Comparison of ENCODE assay signal across 1 cellular context in genomic region chr6:31192431-31193105, GRCh38.
TF ChIP-seq lines count a peak whose summit lies in the region.

No MANE protein-coding gene starts in this region.

TF ChIP-seq in HEK293, 187 proteins besides CTCF, POLR2A, EP300 and RAD21 (continued from another document):
- 0 out of 2 replicates have a peak, but pooled peaks have one; percentile 26 for TF ChIP-seq ZNF391 (tag by site-specific recombination; IDR thresholded peaks at IDR 0.05; ENCODE audit: borderline replicate concordance, low read depth)
- peak; percentile 83 for TF ChIP-seq ZNF18 (tag by site-specific recombination; IDR thresholded peaks at IDR 0.05)
- TF ChIP-seq ZXDB (tag by site-specific recombination; IDR thresholded peaks at IDR 0.05) = peak; percentile 21; the same call in 1 of the 2 replicates
- TF ChIP-seq, protein P1, sequence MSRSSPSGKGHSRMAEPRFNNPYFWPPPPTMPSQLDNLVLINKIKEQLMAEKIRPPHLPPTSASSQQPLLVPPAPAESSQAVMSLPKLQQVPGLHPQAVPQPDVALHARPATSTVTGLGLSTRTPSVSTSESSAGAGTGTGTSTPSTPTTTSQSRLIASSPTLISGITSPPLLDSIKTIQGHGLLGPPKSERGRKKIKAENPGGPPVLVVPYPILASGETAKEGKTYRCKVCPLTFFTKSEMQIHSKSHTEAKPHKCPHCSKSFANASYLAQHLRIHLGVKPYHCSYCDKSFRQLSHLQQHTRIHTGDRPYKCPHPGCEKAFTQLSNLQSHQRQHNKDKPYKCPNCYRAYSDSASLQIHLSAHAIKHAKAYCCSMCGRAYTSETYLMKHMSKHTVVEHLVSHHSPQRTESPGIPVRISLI (tag by site-specific recombination; IDR thresholded peaks at IDR 0.05) = peak; percentile 57
- 0 out of 2 replicates have a peak, but pooled peaks have one; percentile 25 for TF ChIP-seq ZNF785 (tag by site-specific recombination; IDR thresholded peaks at IDR 0.05)
- TF ChIP-seq ZNF654 (tag by site-specific recombination; IDR thresholded peaks at IDR 0.05; ENCODE audit: low read depth) = peak; percentile 98
- TF ChIP-seq ZNF2 (tag by site-specific recombination; IDR thresholded peaks at IDR 0.05) = peak; percentile 65; the same call in 1 of the 2 replicates
- TF ChIP-seq KLF7 (tag by site-specific recombination; IDR thresholded peaks at IDR 0.05; ENCODE audit: borderline replicate concordance) = peak; percentile 60; the same call in 1 of the 2 replicates
- TF ChIP-seq SP7 (tag by site-specific recombination; IDR thresholded peaks at IDR 0.05) = peak; percentile 52
- TF ChIP-seq ZNF324 (tag by site-specific recombination; IDR thresholded peaks at IDR 0.05) = peak; percentile 34; the same call in 1 of the 2 replicates
- TF ChIP-seq SCRT2 (tag by site-specific recombination; IDR thresholded peaks at IDR 0.05) = peak; percentile 92
- 0 out of 2 replicates have a peak, but pooled peaks have one; percentile 36 for TF ChIP-seq KLF8 (tag by site-specific recombination; IDR thresholded peaks at IDR 0.05)
- TF ChIP-seq ZNF394 (tag by site-specific recombination; IDR thresholded peaks at IDR 0.05; ENCODE audit: borderline replicate concordance) = peak; percentile 66; the same call in 1 of the 2 replicates
- TF ChIP-seq ZNF843 (tag by site-specific recombination; IDR thresholded peaks at IDR 0.05) = 0 out of 2 replicates have a peak, but pooled peaks have one; percentile 34
- TF ChIP-seq ZEB2 (tag by site-specific recombination; IDR thresholded peaks at IDR 0.05) = peak; percentile 58
- peak; percentile 73; the same call in 1 of the 2 replicates for TF ChIP-seq ZBTB17 (tag by site-specific recombination; IDR thresholded peaks at IDR 0.05)
- TF ChIP-seq ZBTB44 (tag by site-specific recombination; IDR thresholded peaks at IDR 0.05) = peak; percentile 31; the same call in 1 of the 2 replicates
- TF ChIP-seq, protein P2, sequence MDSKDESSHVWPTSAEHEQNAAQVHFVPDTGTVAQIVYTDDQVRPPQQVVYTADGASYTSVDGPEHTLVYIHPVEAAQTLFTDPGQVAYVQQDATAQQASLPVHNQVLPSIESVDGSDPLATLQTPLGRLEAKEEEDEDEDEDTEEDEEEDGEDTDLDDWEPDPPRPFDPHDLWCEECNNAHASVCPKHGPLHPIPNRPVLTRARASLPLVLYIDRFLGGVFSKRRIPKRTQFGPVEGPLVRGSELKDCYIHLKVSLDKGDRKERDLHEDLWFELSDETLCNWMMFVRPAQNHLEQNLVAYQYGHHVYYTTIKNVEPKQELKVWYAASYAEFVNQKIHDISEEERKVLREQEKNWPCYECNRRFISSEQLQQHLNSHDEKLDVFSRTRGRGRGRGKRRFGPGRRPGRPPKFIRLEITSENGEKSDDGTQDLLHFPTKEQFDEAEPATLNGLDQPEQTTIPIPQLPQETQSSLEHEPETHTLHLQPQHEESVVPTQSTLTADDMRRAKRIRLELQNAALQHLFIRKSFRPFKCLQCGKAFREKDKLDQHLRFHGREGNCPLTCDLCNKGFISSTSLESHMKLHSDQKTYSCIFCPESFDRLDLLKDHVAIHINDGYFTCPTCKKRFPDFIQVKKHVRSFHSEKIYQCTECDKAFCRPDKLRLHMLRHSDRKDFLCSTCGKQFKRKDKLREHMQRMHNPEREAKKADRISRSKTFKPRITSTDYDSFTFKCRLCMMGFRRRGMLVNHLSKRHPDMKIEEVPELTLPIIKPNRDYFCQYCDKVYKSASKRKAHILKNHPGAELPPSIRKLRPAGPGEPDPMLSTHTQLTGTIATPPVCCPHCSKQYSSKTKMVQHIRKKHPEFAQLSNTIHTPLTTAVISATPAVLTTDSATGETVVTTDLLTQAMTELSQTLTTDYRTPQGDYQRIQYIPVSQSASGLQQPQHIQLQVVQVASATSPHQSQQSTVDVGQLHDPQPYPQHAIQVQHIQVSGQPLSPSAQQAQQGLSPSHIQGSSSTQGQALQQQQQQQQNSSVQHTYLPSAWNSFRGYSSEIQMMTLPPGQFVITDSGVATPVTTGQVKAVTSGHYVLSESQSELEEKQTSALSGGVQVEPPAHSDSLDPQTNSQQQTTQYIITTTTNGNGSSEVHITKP (tag by site-specific recombination; IDR thresholded peaks at IDR 0.05) = peak; percentile 34; the same call in 1 of the 2 replicates
- 0 out of 2 replicates have a peak, but pooled peaks have one; percentile 47 for TF ChIP-seq ZNF610 (tag by site-specific recombination; IDR thresholded peaks at IDR 0.05; ENCODE audit: borderline replicate concordance)
- 0 out of 2 replicates have a peak, but pooled peaks have one; percentile 28 for TF ChIP-seq ZSCAN23 (tag by site-specific recombination; IDR thresholded peaks at IDR 0.05)
- peak; percentile 54 for TF ChIP-seq KLF1 (tag by site-specific recombination; IDR thresholded peaks at IDR 0.05)
- peak; percentile 23; the same call in 1 of the 2 replicates for TF ChIP-seq ZSCAN30 (tag by site-specific recombination; IDR thresholded peaks at IDR 0.05)
